In the genomic region with DNA sequence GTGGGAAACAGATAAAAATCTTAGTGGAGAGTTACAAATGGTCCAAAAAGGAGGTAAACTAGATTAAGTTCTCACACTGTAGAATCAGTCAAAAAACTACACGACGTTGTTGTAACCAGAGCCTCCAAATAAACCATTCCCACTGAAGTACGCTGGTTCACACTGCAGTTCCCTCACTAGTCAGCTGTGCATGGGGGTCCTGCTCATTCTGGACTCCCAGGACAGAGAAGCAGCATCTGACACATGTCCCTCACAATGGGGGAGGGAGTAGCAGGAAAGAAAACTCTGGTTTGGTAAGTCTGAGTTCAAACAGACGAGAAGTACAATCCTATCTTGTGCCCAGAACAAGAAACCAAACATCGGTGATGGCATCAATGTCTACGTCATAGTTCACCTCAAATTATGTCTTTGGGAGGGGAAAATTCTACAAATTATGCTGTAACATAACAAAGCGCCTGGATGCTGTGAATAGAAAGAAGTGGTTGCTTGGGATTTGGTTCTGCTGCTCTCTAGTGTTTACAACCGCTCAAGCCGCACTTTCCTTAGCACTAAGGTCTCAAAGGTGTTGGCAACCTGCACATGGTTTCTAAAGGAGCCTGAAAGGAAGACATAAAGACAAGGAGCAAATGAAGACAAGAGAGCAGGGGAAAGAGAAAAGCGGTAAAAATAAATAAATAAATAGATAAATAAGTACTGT, we compare ENCODE assay signal across 13 cellular contexts.
A peak's percentile ranks its signal among the peaks of the same experiment; 100 is the strongest.
DNase-seq lines count a peak whose midpoint lies in the region; ATAC-seq, FAIRE-seq and TF ChIP-seq lines count a peak whose summit lies in the region.
"Had no signal": no experiment of that assay in that cellular context is flagged by ENCODE, and none has a peak within 500 bp of the region (broad histone marks: within the 10 kb centered on the region; RNA-seq: fewer than 3 reads in every experiment).

No MANE protein-coding gene starts in this region.

- H3K27me3 ChIP-seq in AG04450 (ENCODE audit: control insufficient read depth, insufficient read depth, low read length) = no peaks in the 10 kb centered on the region
- H3K27me3 ChIP-seq in HCT116 (ENCODE audit: insufficient read depth, low read length) = no peaks in the 10 kb centered on the region
- no peaks in the 10 kb centered on the region for H3K27me3 ChIP-seq in astrocyte (ENCODE audit: insufficient read depth, low read length)
- no peaks in the 10 kb centered on the region for H3K27me3 ChIP-seq in keratinocyte (ENCODE audit: control insufficient read depth, extremely low read depth, insufficient read depth, low read length)
- no peaks in the 10 kb centered on the region for H3K27me3 ChIP-seq in Karpas-422 (ENCODE audit: low read length)
- H3K27me3 ChIP-seq: spleen had no signal

- H3K27ac Mint-ChIP-seq in astrocyte (ENCODE audit: unreplicated experiment) = no peak overlapping the region
- H3K27ac Mint-ChIP-seq in effector memory CD8-positive, alpha-beta T cell = no peak overlapping the region
- H3K27ac Mint-ChIP-seq: stimulated activated effector memory CD8-positive, alpha-beta T cell treated with anti-CD3 and anti-CD28 coated beads, Interleukin-12 subunit alpha, Interleukin-12 subunit beta, amount 100 ng/mL, for 72 hours had no signal

- H3K9me3 Mint-ChIP-seq in astrocyte (ENCODE audit: unreplicated experiment) = no peaks in the 10 kb centered on the region
- H3K9me3 Mint-ChIP-seq in effector memory CD8-positive, alpha-beta T cell = no peaks in the 10 kb centered on the region
- H3K9me3 Mint-ChIP-seq: stimulated activated effector memory CD8-positive, alpha-beta T cell treated with anti-CD3 and anti-CD28 coated beads, Interleukin-12 subunit alpha, Interleukin-12 subunit beta, amount 100 ng/mL, for 72 hours had no signal

- H3K4me2 ChIP-seq in HCT116 (ENCODE audit: low read length) = no peak overlapping the region
- no peak overlapping the region for H3K4me2 ChIP-seq in astrocyte (ENCODE audit: low read length)
- H3K4me2 ChIP-seq in keratinocyte (ENCODE audit: control insufficient read depth, extremely low read depth, insufficient read depth, low read depth, low read length) = no peak overlapping the region
- H3K4me2 ChIP-seq in Karpas-422 (ENCODE audit: low read depth, low read length, poor library complexity, severe bottlenecking) = no peak overlapping the region

- peak; percentile 43; the same call in 1 of the 2 replicates for TF ChIP-seq RAD21 in HCT116 (IDR thresholded peaks at IDR 0.05; ENCODE audit: low read depth)

- peaks cover 6 to 10% of the 10 kb centered on the region in 2 experiments; a peak in 3 of 4 replicates for H3K4me1 ChIP-seq in HCT116 (ENCODE audit: control insufficient read depth in 1 of 2, insufficient read depth in 2 of 2, low read length in 2 of 2)
- no peaks in the 10 kb centered on the region for H3K4me1 ChIP-seq in astrocyte (ENCODE audit: insufficient read depth, low read length)
- H3K4me1 ChIP-seq in keratinocyte (ENCODE audit: control insufficient read depth, extremely low read depth, insufficient read depth, low read length) = no peaks in the 10 kb centered on the region
- H3K4me1 ChIP-seq in Karpas-422 (ENCODE audit: low read length) = no peaks in the 10 kb centered on the region
- H3K4me1 ChIP-seq: spleen had no signal

- H2AFZ ChIP-seq in HCT116 (ENCODE audit: low read depth, low read length, poor library complexity, severe bottlenecking) = no peak overlapping the region
- no peak overlapping the region for H2AFZ ChIP-seq in astrocyte (ENCODE audit: low read depth, low read length)
- H2AFZ ChIP-seq in keratinocyte (ENCODE audit: control insufficient read depth, low read length) = no peak overlapping the region
- no peak overlapping the region for H2AFZ ChIP-seq in Karpas-422 (ENCODE audit: low read length)

- no peaks in the 10 kb centered on the region for H4K20me1 ChIP-seq in HCT116 (ENCODE audit: insufficient read depth)
- H4K20me1 ChIP-seq in astrocyte (ENCODE audit: insufficient read depth, low read length) = no peaks in the 10 kb centered on the region
- H4K20me1 ChIP-seq in keratinocyte (ENCODE audit: control insufficient read depth, extremely low read depth, insufficient read depth, low read length) = no peaks in the 10 kb centered on the region
- peaks cover 5% of the 10 kb centered on the region; the same call in 1 of the 2 replicates for H4K20me1 ChIP-seq in Karpas-422 (ENCODE audit: insufficient read depth, low read depth, low read length)

- no peaks in the 10 kb centered on the region for H3K9me3 ChIP-seq in AG04450 (ENCODE audit: control insufficient read depth, insufficient read depth, low read length)
- no peaks in the 10 kb centered on the region for H3K9me3 ChIP-seq in HCT116 (ENCODE audit: control insufficient read depth in 1 of 2, insufficient read depth in 1 of 2, low read depth in 1 of 2, low read length in 2 of 2)
- H3K9me3 ChIP-seq in astrocyte (ENCODE audit: insufficient read depth, low read depth, low read length) = no peaks in the 10 kb centered on the region
- no peaks in the 10 kb centered on the region for H3K9me3 ChIP-seq in keratinocyte (ENCODE audit: control insufficient read depth, low read depth, low read length)
- no peaks in the 10 kb centered on the region for H3K9me3 ChIP-seq in Karpas-422 (ENCODE audit: low read length)
- H3K9me3 ChIP-seq: spleen had no signal

- no peaks in the 10 kb centered on the region for H3K36me3 Mint-ChIP-seq in astrocyte (ENCODE audit: low read depth, unreplicated experiment)
- peaks cover 2% of the 10 kb centered on the region for H3K36me3 Mint-ChIP-seq in effector memory CD8-positive, alpha-beta T cell (ENCODE audit: insufficient read depth)
- H3K36me3 Mint-ChIP-seq: stimulated activated effector memory CD8-positive, alpha-beta T cell treated with anti-CD3 and anti-CD28 coated beads, Interleukin-12 subunit alpha, Interleukin-12 subunit beta, amount 100 ng/mL, for 72 hours had no signal

- TF ChIP-seq CTCF in AG04450 (IDR thresholded peaks at IDR 0.05; ENCODE audit: low read depth, low read length) (peak; percentile 28), HCT116 (IDR thresholded peaks at IDR 0.05 in 2 of 3, conservative IDR thresholded peaks at IDR 0.05 in 1 of 3; ENCODE audit: borderline replicate concordance in 1 of 3, insufficient read depth in 1 of 3, low read depth in 2 of 3, low read length in 2 of 3) (peak in 1 of 3 experiments; percentile 10; a peak in 1 of 6 replicates), astrocyte (IDR thresholded peaks at IDR 0.05; ENCODE audit: insufficient read depth, low read depth, low read length) (no peak), keratinocyte (optimal IDR thresholded peaks at IDR 0.05 in 1 of 3, IDR thresholded peaks at IDR 0.05 in 1 of 3, conservative IDR thresholded peaks at IDR 0.05 in 1 of 3; ENCODE audit: extremely low read depth in 1 of 3, insufficient read depth in 2 of 3, low read length in 3 of 3) (peak in 2 of 3 experiments; percentile 48)

- FAIRE-seq in astrocyte (lab: Jason Lieb, UNC) = no peak
- FAIRE-seq in keratinocyte (lab: Jason Lieb, UNC) = no peak
- no peak for FAIRE-seq in HTR-8/SVneo (lab: Jason Lieb, UNC)
- FAIRE-seq: GM18507 had no signal

- H3K9me1 ChIP-seq in keratinocyte (ENCODE audit: control insufficient read depth, extremely low read depth, insufficient read depth, low read length) = no peaks in the 10 kb centered on the region

- H3K4me1 Mint-ChIP-seq in astrocyte (ENCODE audit: low read depth, unreplicated experiment) = peaks cover 8% of the 10 kb centered on the region
- H3K4me1 Mint-ChIP-seq in effector memory CD8-positive, alpha-beta T cell (ENCODE audit: low read depth in 2 of 2) = peaks cover 16 to 22% of the 10 kb centered on the region in 2 donors

- H3K4me3 Mint-ChIP-seq in astrocyte (ENCODE audit: unreplicated experiment) = no peak overlapping the region
- no peak overlapping the region for H3K4me3 Mint-ChIP-seq in effector memory CD8-positive, alpha-beta T cell
- H3K4me3 Mint-ChIP-seq: stimulated activated effector memory CD8-positive, alpha-beta T cell treated with anti-CD3 and anti-CD28 coated beads, Interleukin-12 subunit alpha, Interleukin-12 subunit beta, amount 100 ng/mL, for 72 hours had no signal

- H3K4me3 ChIP-seq in AG04450 (ENCODE audit: low read depth, low read length) (no peak overlapping the region), HCT116 (replicated peaks in 1 of 2; ENCODE audit: low read depth in 1 of 2, low read length in 2 of 2) (no peak overlapping the region), astrocyte (ENCODE audit: insufficient read depth, low read depth, low read length) (no peak overlapping the region), keratinocyte (ENCODE audit: control insufficient read depth in 2 of 3, extremely low read depth in 1 of 3, insufficient read depth in 2 of 3, low read depth in 1 of 3, low read length in 3 of 3) (no peak overlapping the region), Karpas-422 (ENCODE audit: low read length) (no peak overlapping the region)
- H3K4me3 ChIP-seq: lung, spleen had no signal

- no peak overlapping the region for H3K9ac ChIP-seq in HCT116 (ENCODE audit: low read length)
- H3K9ac ChIP-seq in astrocyte (ENCODE audit: low read length) = no peak overlapping the region
- no peak overlapping the region for H3K9ac ChIP-seq in keratinocyte (ENCODE audit: control insufficient read depth, extremely low read depth, insufficient read depth, low read length)
- no peak overlapping the region for H3K9ac ChIP-seq in Karpas-422 (ENCODE audit: low read length)

- RAD21 ChIA-PET in HCT116 (lab: Charles Lee; ENCODE audit: low non-redundant PET in 1 of 2, low total read pairs in 2 of 2, uncharacterized antibody in 2 of 2, unreplicated experiment in 2 of 2) = no interaction called here

- intact Hi-C loops in HCT116 (cut with micrococcal nuclease) = loop anchor here (5.0 kb wide), 1 partner anchor 430 kb away; a partner anchor contains a TSS

- no peaks in the 10 kb centered on the region for H3K79me2 ChIP-seq in HCT116 (ENCODE audit: insufficient read depth, low read length)
- no peaks in the 10 kb centered on the region for H3K79me2 ChIP-seq in astrocyte (ENCODE audit: insufficient read depth, low read length)
- H3K79me2 ChIP-seq in keratinocyte (ENCODE audit: control insufficient read depth, insufficient read depth, low read length) = no peaks in the 10 kb centered on the region
- H3K79me2 ChIP-seq in Karpas-422 (ENCODE audit: low read length) = no peaks in the 10 kb centered on the region

- no TSS peak for BruUV-seq in HCT116 (replicated peaks; lab: Mats Ljungman, UMichigan)

- no peaks in the 10 kb centered on the region for H3K27me3 Mint-ChIP-seq in astrocyte (ENCODE audit: low read depth, unreplicated experiment)
- H3K27me3 Mint-ChIP-seq in effector memory CD8-positive, alpha-beta T cell = no peaks in the 10 kb centered on the region

- POLR2A ChIA-PET in AG04450 (lab: Yijun Ruan, JAX) = no interaction called here
- POLR2A ChIA-PET in HCT116 (lab: Charles Lee) = no interaction called here

- DNase-seq in AG04450 (ENCODE audit: low read depth, low spot score) = no peak
- DNase-seq in HCT116 (ENCODE audit: low read depth, low spot score) = no peak
- DNase-seq in astrocyte (ENCODE audit: low read depth) = peak; percentile 9
- no peak for DNase-seq in keratinocyte (ENCODE audit: low read depth, low spot score)
- DNase-seq in Karpas-422 = no peak
- DNase-seq in effector memory CD8-positive, alpha-beta T cell = no peak
- DNase-seq in HTR-8/SVneo (ENCODE audit: insufficient read length, low spot score) = no peak
- no peak for DNase-seq in amniotic stem cell (lab: John Stamatoyannopoulos, UW)
- DNase-seq: COR-L47, spleen had no signal

- CTCF ChIA-PET in AG04450 (lab: Charles Lee) (no interaction called here), HCT116 (lab: Charles Lee) (interaction anchor here (1.3 kb wide), 1 partner anchor 255 kb away, joined by 8 read pairs; no protein-coding TSS in a partner anchor)

- dilution Hi-C loops in keratinocyte (cut with MboI; ENCODE audit: extremely low pct_ligation_motif_present, low sequenced_read_pairs) = no loop called here

- H3K9me2 ChIP-seq in HCT116 (ENCODE audit: insufficient read depth) (no peaks in the 10 kb centered on the region), Karpas-422 (replicated peaks; ENCODE audit: insufficient read depth, low read length) (no peaks in the 10 kb centered on the region)

- H3K27ac ChIP-seq in AG04450 (ENCODE audit: low read depth, low read length) (no peak overlapping the region), HCT116 (ENCODE audit: low read depth, low read length) (no peak overlapping the region), astrocyte (ENCODE audit: low read depth, low read length) (no peak overlapping the region), keratinocyte (ENCODE audit: control insufficient read depth, insufficient read depth, low read length) (no peak overlapping the region), Karpas-422 (ENCODE audit: low read length) (no peak overlapping the region)
- H3K27ac ChIP-seq: spleen had no signal

- no peak for TF ChIP-seq POLR2A in HCT116 (IDR thresholded peaks at IDR 0.05; ENCODE audit: borderline replicate concordance, extremely low read depth, insufficient read depth, insufficient read length)

- H3K36me3 ChIP-seq in HCT116 (ENCODE audit: control insufficient read depth in 1 of 2, insufficient read depth in 2 of 2, low read length in 2 of 2) (no peaks in the 10 kb centered on the region), astrocyte (ENCODE audit: insufficient read depth, low read length) (no peaks in the 10 kb centered on the region), keratinocyte (ENCODE audit: control insufficient read depth in 2 of 2, extremely low read depth in 1 of 2, insufficient read depth in 2 of 2, low read length in 2 of 2) (no peaks in the 10 kb centered on the region), Karpas-422 (ENCODE audit: insufficient read depth, low read length) (no peaks in the 10 kb centered on the region)
- H3K36me3 ChIP-seq: spleen had no signal

- no peak for ATAC-seq in HCT116
- no peak for ATAC-seq in effector memory CD8-positive, alpha-beta T cell (replicated peaks)
